ENCODE assay signal across 10 cellular contexts in the genomic region with DNA sequence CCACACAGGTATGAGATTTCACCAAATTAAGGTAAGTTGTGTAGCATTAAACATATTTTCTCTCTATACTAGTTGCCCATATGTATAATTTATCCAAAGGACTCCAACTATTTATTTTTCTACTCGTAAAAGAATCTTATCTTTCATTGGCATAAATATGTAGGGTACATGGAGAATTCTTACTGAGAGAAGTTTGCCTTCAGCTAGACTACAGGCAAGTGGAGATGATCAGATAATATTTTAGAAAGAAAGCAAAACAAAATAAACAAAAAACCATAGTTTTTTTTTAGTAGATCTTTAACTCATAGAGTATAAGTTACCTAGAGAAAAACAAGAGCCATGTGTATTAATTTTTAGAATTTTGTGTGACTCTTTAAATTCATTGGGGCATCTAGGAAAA.
"Had no signal": no experiment of that assay in that cellular context is flagged by ENCODE, and none has a peak within 500 bp of the region (broad histone marks: within the 10 kb centered on the region; RNA-seq: fewer than 3 reads in every experiment).

No MANE protein-coding gene starts in this region.

- H3K4me3 ChIP-seq: GM23248, GM23338, HAP-1 had no signal

- DNase-seq: GM23248, GOT3, H7, H9, HCEC 1CT, HFFc6 had no signal

- FAIRE-seq: H1, H54 had no signal
